In the genomic region with DNA sequence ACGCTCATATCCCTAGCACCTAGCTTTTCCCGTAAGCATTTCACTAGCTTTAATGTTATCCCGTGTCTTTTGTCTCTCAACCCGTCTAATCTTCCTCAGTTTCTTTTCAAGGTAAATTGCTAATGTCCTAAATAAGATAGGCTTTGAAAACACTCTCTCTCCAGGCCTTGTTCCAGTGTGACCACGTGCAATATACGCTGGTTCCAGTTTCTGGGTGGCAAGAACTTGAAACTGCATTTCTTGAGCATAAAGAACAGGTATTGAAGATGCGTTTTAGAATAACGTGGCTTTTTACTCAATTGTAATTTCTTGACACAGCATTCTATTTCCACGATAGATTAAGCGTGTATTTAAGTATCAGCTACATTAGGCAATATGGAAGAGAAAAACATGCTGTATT, we compare ENCODE assay signal across 9 cellular contexts. TPM values are rescaled to one million over a fixed set of nuclear protein-coding genes. Genes with fewer than 3 reads are reported as not detected.
A peak's percentile ranks its signal among the peaks of the same experiment; 100 is the strongest.
DNase-seq lines count a peak whose midpoint lies in the region; ATAC-seq and TF ChIP-seq lines count a peak whose summit lies in the region.
"Had no signal": no experiment of that assay in that cellular context is flagged by ENCODE, and none has a peak within 500 bp of the region (broad histone marks: within the 10 kb centered on the region; RNA-seq: fewer than 3 reads in every experiment).

No MANE protein-coding gene starts in this region.

- no peaks in the 10 kb centered on the region for H3K27me3 ChIP-seq in breast epithelium
- no peaks in the 10 kb centered on the region for H3K27me3 ChIP-seq in foreskin keratinocyte
- H3K27me3 ChIP-seq in heart left ventricle = no peaks in the 10 kb centered on the region
- no peaks in the 10 kb centered on the region for H3K27me3 ChIP-seq in lower lobe of right lung (ENCODE audit: low read depth)

- H3K9me3 Mint-ChIP-seq in MCF 10A (ENCODE audit: unreplicated experiment) (no peaks in the 10 kb centered on the region), T-cell (no peaks in the 10 kb centered on the region)

- H3K4me3 Mint-ChIP-seq in MCF 10A (ENCODE audit: unreplicated experiment) = peak overlapping the region; percentile 96
- H3K4me3 Mint-ChIP-seq in T-cell = peak overlapping the region; percentile 84 to 93 (median 93)

- H3K27me3 Mint-ChIP-seq in MCF 10A (ENCODE audit: insufficient read depth, unreplicated experiment) = no peaks in the 10 kb centered on the region
- H3K27me3 Mint-ChIP-seq in T-cell = no peaks in the 10 kb centered on the region

- H3K9me3 ChIP-seq in breast epithelium = no peaks in the 10 kb centered on the region
- H3K9me3 ChIP-seq in heart left ventricle = no peaks in the 10 kb centered on the region
- no peaks in the 10 kb centered on the region for H3K9me3 ChIP-seq in lower lobe of right lung

- no peak overlapping the region for H3K27ac Mint-ChIP-seq in MCF 10A (ENCODE audit: low read depth, unreplicated experiment)
- no peak overlapping the region for H3K27ac Mint-ChIP-seq in T-cell

- H3K4me1 ChIP-seq in breast epithelium (peaks cover 5% of the 10 kb centered on the region in 2 donors), foreskin keratinocyte (peaks cover 9% of the 10 kb centered on the region), heart left ventricle (peaks cover 6 to 28% (median 20%) of the 10 kb centered on the region in 12 donors), lower lobe of right lung (peaks cover 28% of the 10 kb centered on the region)

- H3K4me3 ChIP-seq in breast epithelium (no peak overlapping the region), heart left ventricle (no peak overlapping the region), lower lobe of right lung (no peak overlapping the region)

- BruUV-seq in MCF 10A (replicated peaks; lab: Mats Ljungman, UMichigan) = TSS peak; percentile 20

- DNase-seq in MCF 10A (ENCODE audit: unreplicated experiment) = no peak
- DNase-seq in breast epithelium (ENCODE audit: low spot score in 2 of 2) = no peak
- no peak for DNase-seq in T-cell
- DNase-seq in foreskin keratinocyte = no peak
- DNase-seq in heart left ventricle = no peak
- DNase-seq in NCI-H446 treated with DMSO at 0.1 percent for 48 hours (lab: John Stamatoyannopoulos, UW) = no peak
- DNase-seq in islet precursor cell = no peak
- no peak for DNase-seq in lower lobe of right lung

- no peaks in the 10 kb centered on the region for H3K36me3 ChIP-seq in breast epithelium
- H3K36me3 ChIP-seq in heart left ventricle = peaks cover 0 to 6% (median 0%) of the 10 kb centered on the region in 9 donors
- H3K36me3 ChIP-seq in lower lobe of right lung = no peaks in the 10 kb centered on the region

- intact Hi-C loops in MCF 10A (cut with micrococcal nuclease) = no loop called here
- intact Hi-C loops in breast epithelium (cut with DNase I; ENCODE audit: low total_unique reads) = no loop called here
- intact Hi-C loops in heart left ventricle (cut with DNase I) = no loop called here
- intact Hi-C loops in lower lobe of right lung (cut with DNase I) = no loop called here

- WGBS in heart left ventricle, 4 donors = 66 to 78% (median 73%) methylated on average over 10 of the region's 10 CpGs

- ATAC-seq in T-cell (replicated peaks in 1 of 4) (no peak), foreskin keratinocyte (no peak), heart left ventricle (no peak), lower lobe of right lung (no peak)

- POLR2A ChIA-PET in MCF 10A (lab: Yijun Ruan, JAX) (interaction anchor here (1.7 to 5.5 kb wide), 5 partner anchors 31 to 302 kb away, joined by 5 to 59 read pairs (median 10); a partner anchor contains a TSS), T-cell (lab: Charles Lee) (no interaction called here)

- H3K4me1 Mint-ChIP-seq in MCF 10A (ENCODE audit: insufficient read depth, unreplicated experiment) (peaks cover 31% of the 10 kb centered on the region), T-cell (peaks cover 26 to 28% (median 27%) of the 10 kb centered on the region in 3 donors)

- CTCF ChIA-PET in MCF 10A (lab: Yijun Ruan, JAX) (interaction anchor here (1.4 kb wide), 1 partner anchor 149 kb away, joined by 3 read pairs; no protein-coding TSS in a partner anchor), T-cell (lab: Charles Lee) (no interaction called here)

- H3K27ac ChIP-seq in breast epithelium = no peak overlapping the region
- H3K27ac ChIP-seq in foreskin keratinocyte = peak overlapping the region; percentile 100
- H3K27ac ChIP-seq in heart left ventricle = no peak overlapping the region
- H3K27ac ChIP-seq in lower lobe of right lung = no peak overlapping the region
- H3K27ac ChIP-seq: epithelial cell of prostate had no signal

- TF ChIP-seq POLR2A in breast epithelium (IDR thresholded peaks at IDR 0.05) (no peak), heart left ventricle (IDR thresholded peaks at IDR 0.05) (no peak)

- TF ChIP-seq CTCF in MCF 10A (IDR thresholded peaks at IDR 0.05; ENCODE audit: unreplicated experiment) (no peak), breast epithelium (IDR thresholded peaks at IDR 0.05) (no peak), foreskin keratinocyte (conservative IDR thresholded peaks at IDR 0.05) (no peak), heart left ventricle (IDR thresholded peaks at IDR 0.05) (no peak), lower lobe of right lung (IDR thresholded peaks at IDR 0.05) (no peak)

- peaks cover 18% of the 10 kb centered on the region for H3K36me3 Mint-ChIP-seq in MCF 10A (ENCODE audit: insufficient read depth, unreplicated experiment)
- H3K36me3 Mint-ChIP-seq in T-cell = peaks cover 3% of the 10 kb centered on the region

RNA-seq across cellular contexts. Expression of a gene that starts 1.1 kb away (rescaled TPM):
- total RNA-seq in MCF 10A (2022) = 7.5 and 18.6 TPM in 2 replicates
- under 1 TPM in 1 of 3 donors, not detected in 2; 0.48 TPM for total RNA-seq in breast epithelium
- 1 to 10 TPM in 4 of 5 donors, under 1 TPM in 1; 0.56 to 2.7 (median 2.2) TPM for total RNA-seq in T-cell
- 38.2 and 39.8 TPM in 2 replicates for total RNA-seq in foreskin keratinocyte
- polyA plus RNA-seq in foreskin keratinocyte = 37.8 and 43.1 TPM in 2 replicates
- 1 to 10 TPM in 1 of 9 donors, under 1 TPM in 4, not detected in 4; 0.16 to 3.1 (median 0.32) TPM for total RNA-seq in heart left ventricle
- under 1 TPM; 0.15 to 0.33 TPM for polyA plus RNA-seq in heart left ventricle
- total RNA-seq in lower lobe of right lung = 1.4 TPM

RNA-seq across cellular contexts. Expression of a gene that starts 1.8 kb away (rescaled TPM):
- total RNA-seq in MCF 10A (2022) (62.3 and 64.4 TPM in 2 replicates), breast epithelium (10 to 100 TPM; 30.8 to 51.0 (median 31.8) TPM), T-cell (10 to 100 TPM; 52.9 to 85.1 (median 60.0) TPM), foreskin keratinocyte (86.9 and 95.5 TPM in 2 replicates), heart left ventricle (10 to 100 TPM; 28.7 to 51.6 (median 40.3) TPM), lower lobe of right lung (36.7 TPM)
- polyA plus RNA-seq in foreskin keratinocyte (122 and 131 TPM in 2 replicates), heart left ventricle (10 to 100 TPM; 50.3 to 80.5 TPM)

RNA-seq across cellular contexts. Expression of a gene that starts 33.3 kb away (rescaled TPM):
- 19.1 and 22.2 TPM in 2 replicates for total RNA-seq in MCF 10A (2022)
- total RNA-seq in breast epithelium = 100 to 1,000 TPM in 1 of 3 donors, 10 to 100 TPM in 2; 46.7 to 111 (median 54.4) TPM
- 10 to 100 TPM; 34.5 to 41.3 (median 40.9) TPM for total RNA-seq in T-cell
- total RNA-seq in foreskin keratinocyte = 13.8 and 15.3 TPM in 2 replicates
- polyA plus RNA-seq in foreskin keratinocyte = 14.8 and 15.1 TPM in 2 replicates
- total RNA-seq in heart left ventricle = 100 to 1,000 TPM in 2 of 9 donors, 10 to 100 TPM in 7; 39.1 to 115 (median 64.5) TPM
- 10 to 100 TPM; 43.2 to 48.7 TPM for polyA plus RNA-seq in heart left ventricle
- total RNA-seq in lower lobe of right lung = 36.4 TPM

RNA-seq across cellular contexts. Expression of a gene that starts 43.4 kb away (rescaled TPM):
- total RNA-seq in MCF 10A (2022) (not detected in 2 replicates), breast epithelium (100 to 1,000 TPM in 1 of 3 donors, 10 to 100 TPM in 2; 65.0 to 301 (median 65.1) TPM), T-cell (under 1 TPM in 4 of 5 donors, not detected in 1; 0.36 to 0.98 (median 0.85) TPM), foreskin keratinocyte (not detected in 2 replicates), heart left ventricle (10 to 100 TPM; 16.8 to 79.0 (median 36.6) TPM), lower lobe of right lung (213 TPM)
- polyA plus RNA-seq in foreskin keratinocyte (not detected in 2 replicates), heart left ventricle (10 to 100 TPM; 39.5 to 77.7 TPM)

RNA-seq across cellular contexts. Expression of a gene that starts 48.4 kb away (rescaled TPM):
- 51.9 and 66.7 TPM in 2 replicates for total RNA-seq in MCF 10A (2022)
- 10 to 100 TPM; 25.3 to 36.0 (median 31.8) TPM for total RNA-seq in breast epithelium
- total RNA-seq in T-cell = 10 to 100 TPM; 12.1 to 16.1 (median 12.3) TPM
- total RNA-seq in foreskin keratinocyte = 53.4 and 56.6 TPM in 2 replicates
- polyA plus RNA-seq in foreskin keratinocyte = 63.8 and 69.4 TPM in 2 replicates
- total RNA-seq in heart left ventricle = 10 to 100 TPM; 39.9 to 62.7 (median 54.2) TPM
- polyA plus RNA-seq in heart left ventricle = 100 to 1,000 TPM in 1 of 2 donors, 10 to 100 TPM in 1; 42.1 to 119 TPM
- total RNA-seq in lower lobe of right lung = 23.2 TPM
